Comparison of ENCODE assay signal across 17 cellular contexts in genomic region chr17:42779304-42779941, GRCh38. TPM values are rescaled to one million over a fixed set of nuclear protein-coding genes. Genes with fewer than 3 reads are reported as not detected.
A peak's percentile ranks its signal among the peaks of the same experiment; 100 is the strongest.
DNase-seq lines count a peak whose midpoint lies in the region; ATAC-seq and TF ChIP-seq lines count a peak whose summit lies in the region.
"Had no signal": no experiment of that assay in that cellular context is flagged by ENCODE, and none has a peak within 500 bp of the region (broad histone marks: within the 10 kb centered on the region; RNA-seq: fewer than 3 reads in every experiment).

No MANE protein-coding gene starts in this region.

- TF ChIP-seq CTCF in IMR-90 (conservative IDR thresholded peaks at IDR 0.05; ENCODE audit: low read depth, low read length) (no peak), nephron (IDR thresholded peaks at IDR 0.05; ENCODE audit: unreplicated experiment in 3 of 3) (no peak)

- CTCF ChIA-PET in CD8-positive, alpha-beta memory T cell (lab: Charles Lee), result interaction anchor here (0.6 kb wide), 1 partner anchor 41 kb away, joined by 3 read pairs; no protein-coding TSS in a partner anchor
- CTCF ChIA-PET in IMR-90 (lab: Yijun Ruan, JAX), result no interaction called here
- CTCF ChIA-PET in activated naive CD4-positive, alpha-beta T cell treated with anti-CD3 and anti-CD28 coated beads, Interleukin-2, amount 10 ng/mL, durations not matched to agents 7 days and 5 days (lab: Charles Lee), result no interaction called here

- H2BK5ac ChIP-seq in IMR-90 (ENCODE audit: low read depth, low read length, poor library complexity, severe bottlenecking), result no peak overlapping the region

- no peak overlapping the region for H3K14ac ChIP-seq in IMR-90 (replicated peaks; ENCODE audit: low read depth, low read length)

- no peak overlapping the region for H4K91ac ChIP-seq in IMR-90 (ENCODE audit: insufficient read depth, low read depth, low read length)

- POLR2A ChIA-PET in CD8-positive, alpha-beta memory T cell (lab: Charles Lee), result no interaction called here
- POLR2A ChIA-PET in IMR-90 (lab: Charles Lee; ENCODE audit: unreplicated experiment), result no interaction called here

- H3K36me3 Mint-ChIP-seq in CD8-positive, alpha-beta memory T cell, result peaks cover 18 to 49% (median 19%) of the 10 kb centered on the region in 3 donors
- H3K36me3 Mint-ChIP-seq in effector memory CD8-positive, alpha-beta T cell (ENCODE audit: insufficient read depth), result peaks cover 30% of the 10 kb centered on the region
- peaks cover 25% of the 10 kb centered on the region for H3K36me3 Mint-ChIP-seq in nephron (ENCODE audit: low read depth)
- peaks cover 37% of the 10 kb centered on the region for H3K36me3 Mint-ChIP-seq in activated naive CD4-positive, alpha-beta T cell treated with anti-CD3 and anti-CD28 coated beads, Interleukin-2, amount 10 ng/mL, durations not matched to agents 7 days and 5 days

- no peak overlapping the region for H2BK15ac ChIP-seq in IMR-90 (ENCODE audit: low read depth, low read length)

- H3K27me3 Mint-ChIP-seq in CD8-positive, alpha-beta memory T cell, result peaks cover 23 to 40% of the 10 kb centered on the region in 2 donors
- H3K27me3 Mint-ChIP-seq in effector memory CD8-positive, alpha-beta T cell, result peaks cover 31 to 50% of the 10 kb centered on the region in 2 donors
- peaks cover 37% of the 10 kb centered on the region for H3K27me3 Mint-ChIP-seq in nephron (ENCODE audit: low read depth)
- peaks cover 54% of the 10 kb centered on the region for H3K27me3 Mint-ChIP-seq in activated naive CD4-positive, alpha-beta T cell treated with anti-CD3 and anti-CD28 coated beads, Interleukin-2, amount 10 ng/mL, durations not matched to agents 7 days and 5 days

- no peak overlapping the region for H3K9ac ChIP-seq in IMR-90 (ENCODE audit: low read depth, low read length)
- H3K9ac ChIP-seq: KMS-11 had no signal

- dilution Hi-C loops in IMR-90 (cut with HindIII; ENCODE audit: low sequenced_read_pairs, unreplicated experiment), result no loop called here

- H3K56ac ChIP-seq in IMR-90 (ENCODE audit: extremely low read depth, insufficient read depth, low read length), result no peak overlapping the region

- H2BK120ac ChIP-seq in IMR-90 (ENCODE audit: low read depth, low read length), result no peak overlapping the region

- H3K27me3 ChIP-seq in CD8-positive, alpha-beta memory T cell (ENCODE audit: insufficient read depth, low read length, poor library complexity, severe bottlenecking), result peaks cover 27% of the 10 kb centered on the region
- H3K27me3 ChIP-seq in IMR-90 (ENCODE audit: control insufficient read depth, insufficient read depth, low read length), result no peaks in the 10 kb centered on the region

- H3K9me3 ChIP-seq in CD8-positive, alpha-beta memory T cell (ENCODE audit: low read length), result no peaks in the 10 kb centered on the region
- no peaks in the 10 kb centered on the region for H3K9me3 ChIP-seq in IMR-90 (ENCODE audit: control insufficient read depth, insufficient read depth, low read length)
- H3K9me3 ChIP-seq: BE2C, tibial nerve had no signal

- H3K79me1 ChIP-seq in IMR-90 (ENCODE audit: low read depth in 1 of 2, low read length in 2 of 2), result peaks cover 9 to 62% of the 10 kb centered on the region in 2 experiments

- DNase-seq in CD8-positive, alpha-beta memory T cell, result no peak
- no peak for DNase-seq in IMR-90
- no peak for DNase-seq in effector memory CD8-positive, alpha-beta T cell
- DNase-seq in GOT3 (lab: John Stamatoyannopoulos, UW), result no peak
- DNase-seq in NCI-H1092 (lab: John Stamatoyannopoulos, UW), result no peak
- DNase-seq in activated naive CD4-positive, alpha-beta T cell treated with anti-CD3 and anti-CD28 coated beads, Interleukin-2, amount 10 ng/mL, durations not matched to agents 7 days and 5 days, result no peak
- DNase-seq: activated CD4-positive, alpha-beta memory T cell treated with anti-CD3 and anti-CD28 coated beads for 36 hours; BE2C; NCI-H1436 treated with DMSO at 0.1 percent for 48 hours; NCI-H510A treated with DMSO at 0.1 percent for 48 hours; RPMI8226 had no signal

- intact Hi-C loops in IMR-90 (cut with micrococcal nuclease), result no loop called here

- H2AK9ac ChIP-seq in IMR-90 (replicated peaks; ENCODE audit: low read depth, low read length, poor library complexity), result peak overlapping the region; percentile 79

- peaks cover 26% of the 10 kb centered on the region for H3K36me3 ChIP-seq in CD8-positive, alpha-beta memory T cell (ENCODE audit: insufficient read depth, low read length)
- H3K36me3 ChIP-seq in IMR-90 (ENCODE audit: control insufficient read depth, insufficient read depth, low read length), result peaks cover 27% of the 10 kb centered on the region

- WGBS in IMR-90 (ENCODE audit: extremely low coverage in 2 of 2, insufficient read length in 1 of 2), 2 experiments, result no CpG with 5 or more reads among the region's 3 CpGs

- H3K4me3 Mint-ChIP-seq in CD8-positive, alpha-beta memory T cell, result peak overlapping the region in 3 of 7 donors; percentile 4 to 74 (median 15)
- H3K4me3 Mint-ChIP-seq in effector memory CD8-positive, alpha-beta T cell, result peak overlapping the region; percentile 14 to 33
- H3K4me3 Mint-ChIP-seq in nephron, result peak overlapping the region; percentile 69 to 82 (median 81)
- no peak overlapping the region for H3K4me3 Mint-ChIP-seq in activated naive CD4-positive, alpha-beta T cell treated with anti-CD3 and anti-CD28 coated beads, Interleukin-2, amount 10 ng/mL, durations not matched to agents 7 days and 5 days
- H3K4me3 Mint-ChIP-seq: activated CD4-positive, alpha-beta memory T cell treated with anti-CD3 and anti-CD28 coated beads for 36 hours had no signal

- H2BK20ac ChIP-seq in IMR-90 (ENCODE audit: low read depth, low read length), result no peak overlapping the region

- ATAC-seq in IMR-90 (ENCODE audit: low read depth), result no peak
- no peak for ATAC-seq in effector memory CD8-positive, alpha-beta T cell (replicated peaks)
- no peak for ATAC-seq in GM21723 (IDR thresholded peaks at IDR 0.05; ENCODE audit: unreplicated experiment)

- H3K4me1 Mint-ChIP-seq in CD8-positive, alpha-beta memory T cell, result peaks cover 14 to 39% (median 14%) of the 10 kb centered on the region in 3 donors
- H3K4me1 Mint-ChIP-seq in effector memory CD8-positive, alpha-beta T cell (ENCODE audit: low read depth in 2 of 2), result peaks cover 8 to 17% of the 10 kb centered on the region in 2 donors
- peaks cover 15% of the 10 kb centered on the region for H3K4me1 Mint-ChIP-seq in nephron
- H3K4me1 Mint-ChIP-seq in activated naive CD4-positive, alpha-beta T cell treated with anti-CD3 and anti-CD28 coated beads, Interleukin-2, amount 10 ng/mL, durations not matched to agents 7 days and 5 days, result peaks cover 28% of the 10 kb centered on the region

- H2AK5ac ChIP-seq in IMR-90 (ENCODE audit: low read depth, low read length), result peak overlapping the region; percentile 79; the same call in 1 of the 2 replicates

- H3K4ac ChIP-seq in IMR-90 (ENCODE audit: low read depth, low read length), result peak overlapping the region; percentile 5; the same call in 1 of the 2 replicates

- H2AFZ ChIP-seq in IMR-90 (replicated peaks; ENCODE audit: low read length, poor library complexity), result peak overlapping the region; percentile 89

- H3K27ac ChIP-seq in CD8-positive, alpha-beta memory T cell (ENCODE audit: low read depth, low read length), result peak overlapping the region; percentile 27
- H3K27ac ChIP-seq in IMR-90 (ENCODE audit: insufficient read depth, low read length), result no peak overlapping the region
- H3K27ac ChIP-seq: KMS-11 had no signal

- no peak overlapping the region for H3K27ac Mint-ChIP-seq in CD8-positive, alpha-beta memory T cell
- no peak overlapping the region for H3K27ac Mint-ChIP-seq in effector memory CD8-positive, alpha-beta T cell
- peak overlapping the region; percentile 28 to 84 (median 67) for H3K27ac Mint-ChIP-seq in nephron
- no peak overlapping the region for H3K27ac Mint-ChIP-seq in activated naive CD4-positive, alpha-beta T cell treated with anti-CD3 and anti-CD28 coated beads, Interleukin-2, amount 10 ng/mL, durations not matched to agents 7 days and 5 days
- H3K27ac Mint-ChIP-seq: activated CD4-positive, alpha-beta memory T cell treated with anti-CD3 and anti-CD28 coated beads for 36 hours had no signal

- no peak overlapping the region for H3K18ac ChIP-seq in IMR-90 (ENCODE audit: low read depth, low read length)

- peaks cover 34% of the 10 kb centered on the region for H3K9me1 ChIP-seq in IMR-90 (ENCODE audit: insufficient read depth, low read length)

- H4K8ac ChIP-seq in IMR-90 (ENCODE audit: low read depth in 2 of 2, low read length in 2 of 2), result peak overlapping the region in 1 of 2 experiments; percentile 79; a peak in 1 of 4 replicates

- no peak overlapping the region for H4K5ac ChIP-seq in IMR-90 (ENCODE audit: low read depth, low read length)

- no peak for TF ChIP-seq RAD21 in IMR-90 (IDR thresholded peaks at IDR 0.05; ENCODE audit: low read length)

- H3K4me3 ChIP-seq in CD8-positive, alpha-beta memory T cell (ENCODE audit: low read length), result no peak overlapping the region
- no peak overlapping the region for H3K4me3 ChIP-seq in IMR-90 (ENCODE audit: insufficient read depth, low read depth, low read length)

- H3K23ac ChIP-seq in IMR-90 (ENCODE audit: low read depth, low read length), result 0 out of 2 replicates have a peak overlapping the region, but pooled peaks have one; percentile 36

- H4K20me1 ChIP-seq in IMR-90 (ENCODE audit: insufficient read depth, low read length), result no peaks in the 10 kb centered on the region

- in situ Hi-C loops in IMR-90 (cut with MboI; ENCODE audit: low sequenced_read_pairs), result no loop called here

- no peaks in the 10 kb centered on the region for H3K9me3 Mint-ChIP-seq in CD8-positive, alpha-beta memory T cell
- no peaks in the 10 kb centered on the region for H3K9me3 Mint-ChIP-seq in effector memory CD8-positive, alpha-beta T cell
- H3K9me3 Mint-ChIP-seq in nephron, result no peaks in the 10 kb centered on the region
- H3K9me3 Mint-ChIP-seq in activated naive CD4-positive, alpha-beta T cell treated with anti-CD3 and anti-CD28 coated beads, Interleukin-2, amount 10 ng/mL, durations not matched to agents 7 days and 5 days, result no peaks in the 10 kb centered on the region
- H3K9me3 Mint-ChIP-seq: activated CD4-positive, alpha-beta memory T cell treated with anti-CD3 and anti-CD28 coated beads for 36 hours had no signal

- no peak for TF ChIP-seq POLR2A in IMR-90 (IDR thresholded peaks at IDR 0.05; ENCODE audit: low read depth, low read length)

- H3K4me2 ChIP-seq in IMR-90 (ENCODE audit: low read depth, low read length), result no peak overlapping the region
- H3K4me2 ChIP-seq: KMS-11 had no signal

- peaks cover 6% of the 10 kb centered on the region for H3K4me1 ChIP-seq in CD8-positive, alpha-beta memory T cell (ENCODE audit: insufficient read depth, low read length)
- peaks cover 27% of the 10 kb centered on the region for H3K4me1 ChIP-seq in IMR-90 (ENCODE audit: control insufficient read depth, insufficient read depth, low read length)
- H3K4me1 ChIP-seq: BE2C had no signal

- BruUV-seq in IMR-90 (replicated peaks; lab: Mats Ljungman, UMichigan), result no TSS peak

RNA-seq across cellular contexts. Expression of gene WNK4, which starts 1.0 kb away (rescaled TPM):
- under 1 TPM; 0.18 to 0.55 TPM for total RNA-seq in CD8-positive, alpha-beta memory T cell
- not detected for polyA plus RNA-seq in CD8-positive, alpha-beta memory T cell
- total RNA-seq in IMR-90 (2012; rRNA removed), result 1.3 and 1.9 TPM in 2 replicates
- polyA plus RNA-seq in IMR-90 (2012; rRNA removed), result 15.1 and 16.2 TPM in 2 replicates
- 6.8 and 7.9 TPM in 2 replicates for polyA plus RNA-seq in IMR-90 (2012; cell fraction: cytosol; rRNA removed)
- polyA plus RNA-seq in IMR-90 (2012; cell fraction: nucleus; rRNA removed; ENCODE audit: low replicate concordance), result 41.3 and 74.4 TPM in 2 replicates

RNA-seq across cellular contexts. Expression of gene VPS25, which starts 6.2 kb away (rescaled TPM):
- total RNA-seq in CD8-positive, alpha-beta memory T cell, result 100 to 1,000 TPM; 101 to 108 TPM
- 63.8 TPM for polyA plus RNA-seq in CD8-positive, alpha-beta memory T cell
- total RNA-seq in IMR-90 (2012; rRNA removed), result 71.3 and 78.3 TPM in 2 replicates
- polyA plus RNA-seq in IMR-90 (2012; rRNA removed), result 127 and 130 TPM in 2 replicates
- polyA plus RNA-seq in IMR-90 (2012; cell fraction: cytosol; rRNA removed), result 52.7 and 94.7 TPM in 2 replicates
- 59.9 and 91.1 TPM in 2 replicates for polyA plus RNA-seq in IMR-90 (2012; cell fraction: nucleus; rRNA removed; ENCODE audit: low replicate concordance)

RNA-seq across cellular contexts. Expression of gene RAMP2, which starts 18.4 kb away (rescaled TPM):
- total RNA-seq in CD8-positive, alpha-beta memory T cell, result not detected
- polyA plus RNA-seq in CD8-positive, alpha-beta memory T cell, result not detected
- total RNA-seq in IMR-90 (2012; rRNA removed), result 0.18 and 0.28 TPM in 2 replicates
- 1.6 and 2.5 TPM in 2 replicates for polyA plus RNA-seq in IMR-90 (2012; rRNA removed)
- polyA plus RNA-seq in IMR-90 (2012; cell fraction: cytosol; rRNA removed), result 1.7 and 1.8 TPM in 2 replicates
- 0.16 and 0.25 TPM in 2 replicates for polyA plus RNA-seq in IMR-90 (2012; cell fraction: nucleus; rRNA removed; ENCODE audit: low replicate concordance)
- total RNA-seq: activated CD4-positive, alpha-beta memory T cell treated with anti-CD3 and anti-CD28 coated beads for 36 hours had no signal

RNA-seq across cellular contexts. Expression of gene COA3, which starts 19.1 kb away (rescaled TPM):
- 10 to 100 TPM; 55.5 to 60.8 TPM for total RNA-seq in CD8-positive, alpha-beta memory T cell
- polyA plus RNA-seq in CD8-positive, alpha-beta memory T cell, result 132 TPM
- total RNA-seq in IMR-90 (2012; rRNA removed), result 50.5 and 78.1 TPM in 2 replicates
- 66.8 and 75.9 TPM in 2 replicates for polyA plus RNA-seq in IMR-90 (2012; rRNA removed)
- 98.0 and 195 TPM in 2 replicates for polyA plus RNA-seq in IMR-90 (2012; cell fraction: cytosol; rRNA removed)
- 20.9 and 24.9 TPM in 2 replicates for polyA plus RNA-seq in IMR-90 (2012; cell fraction: nucleus; rRNA removed; ENCODE audit: low replicate concordance)

RNA-seq across cellular contexts. Expression of gene CNTD1, which starts 19.2 kb away (rescaled TPM):
- total RNA-seq in CD8-positive, alpha-beta memory T cell, result not detected
- polyA plus RNA-seq in CD8-positive, alpha-beta memory T cell, result 0.15 TPM
- not detected in 2 replicates for total RNA-seq in IMR-90 (2012; rRNA removed)
- not detected in 2 replicates for polyA plus RNA-seq in IMR-90 (2012; rRNA removed)
- not detected in 2 replicates for polyA plus RNA-seq in IMR-90 (2012; cell fraction: cytosol; rRNA removed)
- not detected in 2 replicates for polyA plus RNA-seq in IMR-90 (2012; cell fraction: nucleus; rRNA removed; ENCODE audit: low replicate concordance)
- total RNA-seq: activated CD4-positive, alpha-beta memory T cell treated with anti-CD3 and anti-CD28 coated beads for 36 hours; dermis microvascular lymphatic vessel endothelial cell; pulmonary artery endothelial cell had no signal

Comparison
In these comparisons a context has a peak if more than half of its experiments do, and no peak if none do; other contexts are left out.
1. H3K27ac Mint-ChIP-seq: peak in nephron (3 of 3); none in CD8-positive, alpha-beta memory T cell (0 of 8), effector memory CD8-positive, alpha-beta T cell (0 of 2) and activated naive CD4-positive, alpha-beta T cell treated with anti-CD3 and anti-CD28 coated beads, Interleukin-2, amount 10 ng/mL, durations not matched to agents 7 days and 5 days (single experiment).